ENCODE assay signal across 1 cellular context in genomic region chr11:108226036-108226435, GRCh38.
TF ChIP-seq lines count a peak whose summit lies in the region.

No MANE protein-coding gene starts in this region.

TF ChIP-seq in GM12878, 131 proteins besides CTCF, POLR2A, EP300 and RAD21:
- TF ChIP-seq PKNOX1 (IDR thresholded peaks at IDR 0.05) (peak; percentile 63), ZNF207 (IDR thresholded peaks at IDR 0.05; ENCODE audit: borderline replicate concordance) (no peak)
